Comparison of ENCODE assay signal across 27 cellular contexts in genomic region chr10:75168275-75168674, GRCh38. TPM values are rescaled to one million over a fixed set of nuclear protein-coding genes. Genes with fewer than 3 reads are reported as not detected.
DNase-seq lines count a peak whose midpoint lies in the region; ATAC-seq and TF ChIP-seq lines count a peak whose summit lies in the region.
"Had no signal": no experiment of that assay in that cellular context is flagged by ENCODE, and none has a peak within 500 bp of the region (broad histone marks: within the 10 kb centered on the region; RNA-seq: fewer than 3 reads in every experiment).

No MANE protein-coding gene starts in this region.

- no peaks in the 10 kb centered on the region for H3K9me2 ChIP-seq in GM23338 (ENCODE audit: insufficient read depth)

- H3K4me1 Mint-ChIP-seq in activated naive CD4-positive, alpha-beta T cell treated with anti-CD3 and anti-CD28 coated beads, Interleukin-2, amount 50 U/mL, for 24 hours = peaks cover 52% of the 10 kb centered on the region
- H3K4me1 Mint-ChIP-seq in GM23338 = 0 out of 3 replicates have a peak, but pooled peaks cover 2% of the 10 kb centered on the region
- H3K4me1 Mint-ChIP-seq in activated naive CD8-positive, alpha-beta T cell treated with anti-CD3 and anti-CD28 coated beads for 36 hours = peaks cover 37% of the 10 kb centered on the region

- H3K4me3 Mint-ChIP-seq in activated naive CD4-positive, alpha-beta T cell treated with anti-CD3 and anti-CD28 coated beads, Interleukin-2, amount 50 U/mL, for 24 hours = peak overlapping the region; percentile 19
- no peak overlapping the region for H3K4me3 Mint-ChIP-seq in GM23338
- H3K4me3 Mint-ChIP-seq in activated naive CD8-positive, alpha-beta T cell treated with anti-CD3 and anti-CD28 coated beads for 36 hours = no peak overlapping the region
- H3K4me3 Mint-ChIP-seq: activated T-helper 17 cell treated with anti-CD3 and anti-CD28 coated beads, Interleukin-2, amount 50 U/mL, for 72 hours had no signal

- ATAC-seq in GM23338 (no peak), omental fat pad (ENCODE audit: low FRiP score) (no peak)
- ATAC-seq: activated T-helper 17 cell treated with anti-CD3 and anti-CD28 coated beads, Interleukin-2, amount 50 U/mL, for 72 hours; HCT116; lower lobe of right lung; right cardiac atrium had no signal

- peak overlapping the region; percentile 48 for H3K27ac Mint-ChIP-seq in activated naive CD4-positive, alpha-beta T cell treated with anti-CD3 and anti-CD28 coated beads, Interleukin-2, amount 50 U/mL, for 24 hours
- H3K27ac Mint-ChIP-seq in GM23338 = no peak overlapping the region
- H3K27ac Mint-ChIP-seq in activated naive CD8-positive, alpha-beta T cell treated with anti-CD3 and anti-CD28 coated beads for 36 hours = peak overlapping the region; percentile 80
- H3K27ac Mint-ChIP-seq: activated T-helper 17 cell treated with anti-CD3 and anti-CD28 coated beads, Interleukin-2, amount 50 U/mL, for 72 hours had no signal

- H3K27me3 ChIP-seq in GM23338 (ENCODE audit: insufficient read depth) = no peaks in the 10 kb centered on the region
- H3K27me3 ChIP-seq in skeletal muscle tissue (ENCODE audit: control insufficient read depth in 3 of 3, insufficient read depth in 3 of 3, low read length in 3 of 3) = no peaks in the 10 kb centered on the region
- H3K27me3 ChIP-seq: BLaER1 treated with 17β-estradiol and CSF1 and Interleukin-3, amounts not matched to agents 10 nM and 100 nM; brain microvascular endothelial cell; suprapubic skin had no signal

- H4K20me1 ChIP-seq in GM23338 (replicated peaks; ENCODE audit: insufficient read depth) = peaks cover 7% of the 10 kb centered on the region

- H3K4me1 ChIP-seq in GM23338 (ENCODE audit: insufficient read depth) = no peaks in the 10 kb centered on the region; the same call in 1 of the 2 replicates
- peaks cover 11% of the 10 kb centered on the region in 3 donors for H3K4me1 ChIP-seq in skeletal muscle tissue (ENCODE audit: control insufficient read depth in 3 of 3, insufficient read depth in 3 of 3, low read length in 3 of 3)
- H3K4me1 ChIP-seq: parathyroid adenoma, suprapubic skin had no signal

- H3K36me3 Mint-ChIP-seq in activated naive CD4-positive, alpha-beta T cell treated with anti-CD3 and anti-CD28 coated beads, Interleukin-2, amount 50 U/mL, for 24 hours = peaks cover 6% of the 10 kb centered on the region
- peaks cover 7% of the 10 kb centered on the region; the same call in 2 of the 3 replicates for H3K36me3 Mint-ChIP-seq in GM23338 (ENCODE audit: low read depth)
- peaks cover 31% of the 10 kb centered on the region for H3K36me3 Mint-ChIP-seq in activated naive CD8-positive, alpha-beta T cell treated with anti-CD3 and anti-CD28 coated beads for 36 hours

- no peaks in the 10 kb centered on the region for H3F3A ChIP-seq in GM23338 (replicated peaks; ENCODE audit: low read depth)

- H3K79me2 ChIP-seq in GM23338 (replicated peaks; ENCODE audit: insufficient read depth) = no peaks in the 10 kb centered on the region

- no peak for TF ChIP-seq CTCF in GM23338 (conservative IDR thresholded peaks at IDR 0.05; ENCODE audit: low read depth in 2 of 2)
- no peak for TF ChIP-seq CTCF in omental fat pad (IDR thresholded peaks at IDR 0.05)

- no peak for DNase-seq in activated naive CD4-positive, alpha-beta T cell (lab: John Stamatoyannopoulos, UW)
- no peak for DNase-seq in GM23338 (ENCODE audit: low spot score)
- no peak for DNase-seq in activated naive CD8-positive, alpha-beta T cell treated with anti-CD3 and anti-CD28 coated beads for 36 hours
- no peak for DNase-seq in NOMO-1 (lab: John Stamatoyannopoulos, UW; ENCODE audit: unreplicated experiment in 2 of 2)
- DNase-seq in omental fat pad (ENCODE audit: low spot score) = no peak
- DNase-seq: activated CD4-positive, CD25-positive, alpha-beta regulatory T cell treated with anti-CD3 and anti-CD28 coated beads, Interleukin-2, amount 50 U/mL, for 72 hours; amniotic stem cell; brain microvascular endothelial cell; effector CD4-positive, alpha-beta T cell; kidney; lower lobe of right lung; MM.1S; NCI-H1417; NCI-H2081; NCI-H2227 treated with DMSO at 0.1 percent for 48 hours; NCI-H69; right cardiac atrium; stimulated activated CD4-positive, alpha-beta T cell treated with anti-CD3 and anti-CD28 coated beads, Interleukin-2, amount 100 ng/mL, for 48 hours had no signal

- no peak overlapping the region for H3K4me2 ChIP-seq in GM23338
- H3K4me2 ChIP-seq: BLaER1 treated with 17β-estradiol and CSF1 and Interleukin-3, amounts not matched to agents 10 nM and 100 nM had no signal

- H3K27me3 Mint-ChIP-seq in activated naive CD4-positive, alpha-beta T cell treated with anti-CD3 and anti-CD28 coated beads, Interleukin-2, amount 50 U/mL, for 24 hours = no peaks in the 10 kb centered on the region
- no peaks in the 10 kb centered on the region for H3K27me3 Mint-ChIP-seq in GM23338 (ENCODE audit: insufficient read depth, low read depth, poor library complexity)
- H3K27me3 Mint-ChIP-seq in activated naive CD8-positive, alpha-beta T cell treated with anti-CD3 and anti-CD28 coated beads for 36 hours = no peaks in the 10 kb centered on the region
- H3K27me3 Mint-ChIP-seq: activated T-helper 17 cell treated with anti-CD3 and anti-CD28 coated beads, Interleukin-2, amount 50 U/mL, for 72 hours had no signal

- H3K36me3 ChIP-seq in GM23338 (ENCODE audit: insufficient read depth) = no peaks in the 10 kb centered on the region
- H3K36me3 ChIP-seq in skeletal muscle tissue (ENCODE audit: control insufficient read depth in 3 of 3, insufficient read depth in 3 of 3, low read length in 3 of 3) = peaks cover 4 to 10% (median 7%) of the 10 kb centered on the region in 3 donors

- H2AFZ ChIP-seq in GM23338 = no peak overlapping the region
- H2AFZ ChIP-seq: parathyroid adenoma had no signal

- no peaks in the 10 kb centered on the region for H3K9me3 ChIP-seq in skeletal muscle tissue (ENCODE audit: control insufficient read depth in 3 of 3, low read length in 3 of 3)
- H3K9me3 ChIP-seq: BLaER1 treated with 17β-estradiol and CSF1 and Interleukin-3, amounts not matched to agents 10 nM and 100 nM; lower lobe of right lung; suprapubic skin had no signal

- H3K27ac ChIP-seq in GM23338 (ENCODE audit: low read depth) (peak overlapping the region; percentile 32; the same call in 1 of the 2 replicates), skeletal muscle tissue (ENCODE audit: low read depth, low read length) (peak overlapping the region; percentile 15)
- H3K27ac ChIP-seq: BLaER1 treated with 17β-estradiol and CSF1 and Interleukin-3, amounts not matched to agents 10 nM and 100 nM; brain microvascular endothelial cell; epithelial cell of prostate; KMS-11; lower lobe of right lung; parathyroid adenoma; suprapubic skin had no signal

- H3K9me3 Mint-ChIP-seq in activated naive CD4-positive, alpha-beta T cell treated with anti-CD3 and anti-CD28 coated beads, Interleukin-2, amount 50 U/mL, for 24 hours = no peaks in the 10 kb centered on the region
- no peaks in the 10 kb centered on the region for H3K9me3 Mint-ChIP-seq in GM23338
- H3K9me3 Mint-ChIP-seq in activated naive CD8-positive, alpha-beta T cell treated with anti-CD3 and anti-CD28 coated beads for 36 hours = no peaks in the 10 kb centered on the region
- H3K9me3 Mint-ChIP-seq: activated T-helper 17 cell treated with anti-CD3 and anti-CD28 coated beads, Interleukin-2, amount 50 U/mL, for 72 hours had no signal

- H3K9ac ChIP-seq in skeletal muscle tissue (ENCODE audit: low read depth in 1 of 3, low read length in 3 of 3) = no peak overlapping the region
- H3K9ac ChIP-seq: BLaER1 treated with 17β-estradiol and CSF1 and Interleukin-3, amounts not matched to agents 10 nM and 100 nM; KMS-11; parathyroid adenoma had no signal

- H3K4me3 ChIP-seq in GM23338 = no peak overlapping the region
- no peak overlapping the region for H3K4me3 ChIP-seq in skeletal muscle tissue (ENCODE audit: low read length in 3 of 3)
- H3K4me3 ChIP-seq: BLaER1 treated with 17β-estradiol and CSF1 and Interleukin-3, amounts not matched to agents 10 nM and 100 nM; lower lobe of right lung; suprapubic skin had no signal

TF ChIP-seq in GM23338, 12 proteins besides CTCF, POLR2A, EP300 and RAD21 (continues in another document):
- TF ChIP-seq REST (IDR thresholded peaks at IDR 0.05; ENCODE audit: unreplicated experiment) = no peak

RNA-seq across cellular contexts. Expression of gene VDAC2, which starts 42.3 kb away (rescaled TPM):
- total RNA-seq in GM23338 (2014; rRNA removed; shearing (Covaris generic)) = 242 and 282 TPM in 2 replicates
- polyA plus RNA-seq in GM23338 (2016; fragmentation: Nextera tagmentation; extraction: Ambion mirVana) = 294 and 311 TPM in 2 replicates
- total RNA-seq in activated naive CD8-positive, alpha-beta T cell treated with anti-CD3 and anti-CD28 coated beads for 36 hours = 100 to 1,000 TPM; 266 to 276 TPM
- 236 TPM for total RNA-seq in skeletal muscle tissue
- 100 to 1,000 TPM; 111 to 143 (median 131) TPM for total RNA-seq in omental fat pad

RNA-seq across cellular contexts. Expression of gene SAMD8, which starts 56.8 kb away (rescaled TPM):
- total RNA-seq in GM23338 (2014; rRNA removed; shearing (Covaris generic)) = 26.4 and 28.4 TPM in 2 replicates
- polyA plus RNA-seq in GM23338 (2016; fragmentation: Nextera tagmentation; extraction: Ambion mirVana) = 6.4 and 7.8 TPM in 2 replicates
- total RNA-seq in activated naive CD8-positive, alpha-beta T cell treated with anti-CD3 and anti-CD28 coated beads for 36 hours = 10 to 100 TPM; 15.9 to 17.3 TPM
- total RNA-seq in skeletal muscle tissue (17.7 TPM), omental fat pad (10 to 100 TPM; 38.9 to 54.2 (median 43.7) TPM)
